Comparison of ENCODE assay signal across 8 cellular contexts in the genomic region with DNA sequence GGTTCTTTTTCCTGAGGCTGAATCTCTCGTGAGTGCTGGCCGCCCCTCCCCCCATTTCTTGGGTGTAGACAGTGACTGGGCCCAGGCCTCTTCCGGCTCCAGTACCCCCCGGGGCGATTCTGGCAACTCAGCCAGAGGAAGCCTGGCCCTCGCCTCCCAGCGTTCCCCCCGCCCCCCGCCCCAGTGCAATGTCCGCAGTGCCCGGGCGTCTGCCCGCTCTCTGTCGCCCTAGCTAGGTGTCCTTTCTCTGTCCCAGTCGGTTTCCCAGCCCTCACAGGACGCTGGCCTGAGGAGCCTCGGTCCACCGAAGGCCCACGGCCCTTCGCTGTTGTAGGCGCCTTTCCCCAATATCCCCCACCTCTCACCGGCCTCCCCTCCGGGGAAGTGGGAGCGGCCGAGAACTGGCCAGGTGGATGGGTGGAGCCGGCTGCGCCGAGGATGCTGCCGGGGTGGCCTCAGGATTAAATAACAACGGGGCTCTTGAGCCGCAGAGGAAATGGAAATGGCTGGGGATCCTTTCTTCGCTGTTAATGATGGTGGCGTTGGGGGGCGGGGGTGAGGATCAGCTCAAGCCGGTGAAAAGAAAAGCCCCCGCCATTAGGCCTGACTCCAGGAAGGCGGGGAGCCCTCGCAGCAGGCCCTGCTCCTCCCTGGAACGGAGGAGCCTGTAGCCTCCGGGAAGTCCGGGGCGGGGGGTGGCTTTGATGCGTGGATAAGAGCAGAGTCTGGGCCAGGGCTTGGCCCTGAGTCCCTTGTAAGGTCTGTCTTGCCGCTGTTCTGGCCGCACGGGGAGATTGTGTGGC. TPM values are rescaled to one million over a fixed set of nuclear protein-coding genes. Genes with fewer than 3 reads are reported as not detected.
DNase-seq lines count a peak whose midpoint lies in the region; ATAC-seq and TF ChIP-seq lines count a peak whose summit lies in the region.

No MANE protein-coding gene starts in this region.

- TF ChIP-seq CTCF in lung (IDR thresholded peaks at IDR 0.05; ENCODE audit: control extremely low read depth, extremely low read depth): no peak
- TF ChIP-seq CTCF in thoracic aorta (IDR thresholded peaks at IDR 0.05): no peak

- H3K4me1 ChIP-seq in duodenal mucosa (ENCODE audit: control insufficient read depth in 1 of 2, insufficient read depth in 2 of 2, low read length in 2 of 2) (peaks cover 21 to 41% of the 10 kb centered on the region in 2 donors), lung (ENCODE audit: control insufficient read depth in 2 of 2, insufficient read depth in 2 of 2, low read length in 2 of 2) (peaks cover 0 to 9% of the 10 kb centered on the region in 2 donors), thoracic aorta (ENCODE audit: control insufficient read depth in 1 of 2, low read depth in 2 of 2) (peaks cover 20 to 38% of the 10 kb centered on the region in 2 donors)

- H3K9ac ChIP-seq in duodenal mucosa (ENCODE audit: low read depth in 1 of 2, low read length in 2 of 2): peak overlapping the region in 1 of 2 donors; percentile 1

- H3K4me3 ChIP-seq in duodenal mucosa (ENCODE audit: low read depth in 1 of 2, low read length in 2 of 2): peak overlapping the region; percentile 87 to 91
- H3K4me3 ChIP-seq in lung: peak overlapping the region; percentile 72
- H3K4me3 ChIP-seq in thoracic aorta: peak overlapping the region; percentile 84

- peak; percentile 41 for DNase-seq in AG20443 (ENCODE audit: low spot score)
- peak; percentile 91 for DNase-seq in HCEC 1CT
- DNase-seq in lung (ENCODE audit: low spot score): peak; percentile 64
- DNase-seq in thoracic aorta (ENCODE audit: low spot score): peak; percentile 12
- DNase-seq in MV-4-11 (lab: John Stamatoyannopoulos, UW): no peak
- no peak for DNase-seq in GOT3 (lab: John Stamatoyannopoulos, UW)

- H3K36me3 ChIP-seq in duodenal mucosa (ENCODE audit: control insufficient read depth in 1 of 2, insufficient read depth in 2 of 2, low read length in 2 of 2) (no peaks in the 10 kb centered on the region), lung (ENCODE audit: control insufficient read depth in 2 of 2, insufficient read depth in 2 of 2, low read length in 2 of 2) (no peaks in the 10 kb centered on the region), thoracic aorta (no peaks in the 10 kb centered on the region)

- 2 to 5% methylated on average over 45 to 46 of the region's 46 CpGs for WGBS in lung, 2 donors

- H3K27me3 ChIP-seq in duodenal mucosa (ENCODE audit: control insufficient read depth in 1 of 2, insufficient read depth in 2 of 2, low read length in 2 of 2): peaks cover 5% of the 10 kb centered on the region in 2 donors
- H3K27me3 ChIP-seq in lung (ENCODE audit: control insufficient read depth, insufficient read depth): no peaks in the 10 kb centered on the region
- H3K27me3 ChIP-seq in thoracic aorta (replicated peaks; ENCODE audit: insufficient read depth): no peaks in the 10 kb centered on the region

- ATAC-seq in SK-N-SH treated with all-trans-retinoic acid at 6 μM for 48 hours (peak; percentile 31), lung (ENCODE audit: insufficient read depth, low FRiP score) (peak; percentile 8), thoracic aorta (ENCODE audit: insufficient number of reproducible peaks, low FRiP score, low read depth) (no peak)

- H3K27ac ChIP-seq in duodenal mucosa (ENCODE audit: low read depth, low read length) (peak overlapping the region; percentile 60), lung (ENCODE audit: low read depth in 1 of 2, low read length in 1 of 2) (peak overlapping the region; percentile 71 to 94), thoracic aorta (peak overlapping the region; percentile 93 to 99)

- no peaks in the 10 kb centered on the region for H3K9me3 ChIP-seq in duodenal mucosa (ENCODE audit: control insufficient read depth in 1 of 2, low read length in 2 of 2)
- no peaks in the 10 kb centered on the region for H3K9me3 ChIP-seq in lung (ENCODE audit: control insufficient read depth in 2 of 2, insufficient read depth in 1 of 2, low read length in 1 of 2)
- no peaks in the 10 kb centered on the region for H3K9me3 ChIP-seq in thoracic aorta

TF ChIP-seq in SK-N-SH treated with all-trans-retinoic acid at 6 μM for 48 hours, 23 proteins besides CTCF, POLR2A, EP300 and RAD21:
- TF ChIP-seq GLIS3 (CRISPR knock-in tag; IDR thresholded peaks at IDR 0.05) (0 out of 2 replicates have a peak, but pooled peaks have one; percentile 42), PPARA (CRISPR knock-in tag; IDR thresholded peaks at IDR 0.05; ENCODE audit: borderline replicate concordance) (no peak), BACH2 (CRISPR knock-in tag; IDR thresholded peaks at IDR 0.05; ENCODE audit: borderline replicate concordance) (no peak), ZNF565 (CRISPR knock-in tag; conservative IDR thresholded peaks at IDR 0.05; ENCODE audit: low read depth) (no peak), ZNF70 (CRISPR knock-in tag; IDR thresholded peaks at IDR 0.05) (peak; percentile 33; the same call in 1 of the 2 replicates), SNAI2 (CRISPR knock-in tag; IDR thresholded peaks at IDR 0.05) (no peak), ZFP3 (CRISPR knock-in tag; IDR thresholded peaks at IDR 0.05) (no peak; the same call in 1 of the 2 replicates)
- TF ChIP-seq, protein P1, sequence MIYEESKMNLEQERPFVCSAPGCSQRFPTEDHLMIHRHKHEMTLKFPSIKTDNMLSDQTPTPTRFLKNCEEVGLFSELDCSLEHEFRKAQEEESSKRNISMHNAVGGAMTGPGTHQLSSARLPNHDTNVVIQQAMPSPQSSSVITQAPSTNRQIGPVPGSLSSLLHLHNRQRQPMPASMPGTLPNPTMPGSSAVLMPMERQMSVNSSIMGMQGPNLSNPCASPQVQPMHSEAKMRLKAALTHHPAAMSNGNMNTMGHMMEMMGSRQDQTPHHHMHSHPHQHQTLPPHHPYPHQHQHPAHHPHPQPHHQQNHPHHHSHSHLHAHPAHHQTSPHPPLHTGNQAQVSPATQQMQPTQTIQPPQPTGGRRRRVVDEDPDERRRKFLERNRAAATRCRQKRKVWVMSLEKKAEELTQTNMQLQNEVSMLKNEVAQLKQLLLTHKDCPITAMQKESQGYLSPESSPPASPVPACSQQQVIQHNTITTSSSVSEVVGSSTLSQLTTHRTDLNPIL (CRISPR knock-in tag; IDR thresholded peaks at IDR 0.05; ENCODE audit: low read depth): no peak
- TF ChIP-seq, protein P2, sequence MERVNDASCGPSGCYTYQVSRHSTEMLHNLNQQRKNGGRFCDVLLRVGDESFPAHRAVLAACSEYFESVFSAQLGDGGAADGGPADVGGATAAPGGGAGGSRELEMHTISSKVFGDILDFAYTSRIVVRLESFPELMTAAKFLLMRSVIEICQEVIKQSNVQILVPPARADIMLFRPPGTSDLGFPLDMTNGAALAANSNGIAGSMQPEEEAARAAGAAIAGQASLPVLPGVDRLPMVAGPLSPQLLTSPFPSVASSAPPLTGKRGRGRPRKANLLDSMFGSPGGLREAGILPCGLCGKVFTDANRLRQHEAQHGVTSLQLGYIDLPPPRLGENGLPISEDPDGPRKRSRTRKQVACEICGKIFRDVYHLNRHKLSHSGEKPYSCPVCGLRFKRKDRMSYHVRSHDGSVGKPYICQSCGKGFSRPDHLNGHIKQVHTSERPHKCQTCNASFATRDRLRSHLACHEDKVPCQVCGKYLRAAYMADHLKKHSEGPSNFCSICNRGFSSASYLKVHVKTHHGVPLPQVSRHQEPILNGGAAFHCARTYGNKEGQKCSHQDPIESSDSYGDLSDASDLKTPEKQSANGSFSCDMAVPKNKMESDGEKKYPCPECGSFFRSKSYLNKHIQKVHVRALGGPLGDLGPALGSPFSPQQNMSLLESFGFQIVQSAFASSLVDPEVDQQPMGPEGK (CRISPR knock-in tag; IDR thresholded peaks at IDR 0.05; ENCODE audit: borderline replicate concordance): no peak
TF ChIP-seq in SK-N-SH treated with all-trans-retinoic acid at 6 μM for 48 hours: peak in this region for 2.

RNA-seq across cellular contexts. Expression of a gene that starts 1.1 kb away (rescaled TPM):
- total RNA-seq in lung (10 to 100 TPM; 23.6 to 33.9 TPM), thoracic aorta (100 to 1,000 TPM in 1 of 2 donors, 10 to 100 TPM in 1; 63.4 to 136 TPM)
- polyA plus RNA-seq in lung: 10 to 100 TPM; 16.7 to 22.7 TPM

Comparison
In these comparisons a context has a peak if more than half of its experiments do, and no peak if none do; other contexts are left out.
1. DNase-seq: peak in AG20443 (single experiment), HCEC 1CT (single experiment), lung (single experiment) and thoracic aorta (single experiment); none in MV-4-11 (single experiment) and GOT3 (single experiment).
2. Peak in every context shown above with its lines, with median percentiles within 50 percentile points of each other: H3K27ac ChIP-seq and H3K4me3 ChIP-seq.